Comparison of ENCODE assay signal across 13 cellular contexts in the genomic region with DNA sequence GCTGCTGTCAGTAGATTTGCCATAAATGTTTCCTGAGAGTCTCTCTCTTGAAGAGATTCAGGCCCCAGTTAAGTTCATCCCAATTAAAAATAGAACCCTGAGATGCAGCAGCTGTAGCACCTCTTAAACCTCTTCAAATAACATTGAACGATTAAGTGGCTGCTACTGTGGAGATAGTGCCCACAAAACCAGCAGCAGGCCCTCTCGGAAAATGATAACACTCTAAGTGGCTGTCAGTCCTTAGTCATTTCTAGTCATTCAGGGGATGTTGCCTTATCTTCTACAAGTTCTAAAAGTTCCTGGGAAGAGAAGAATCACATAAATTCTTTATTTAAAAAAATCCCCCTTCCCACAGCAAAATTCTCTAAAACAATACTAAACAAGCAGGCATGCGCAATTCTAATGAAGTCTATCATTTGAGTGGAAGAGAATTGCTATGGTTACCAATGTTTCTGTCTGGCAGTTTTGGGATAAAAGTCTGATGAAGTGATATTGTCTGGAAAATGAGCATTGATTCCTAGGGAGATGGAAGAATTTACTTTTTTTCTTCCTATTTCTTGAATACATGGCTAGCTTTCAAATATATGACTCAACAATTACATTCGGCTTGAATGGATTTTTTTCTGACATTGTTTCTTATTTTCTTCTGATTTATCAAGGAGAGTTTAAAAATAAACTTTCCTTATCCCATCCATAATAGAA.
DNase-seq lines count a peak whose midpoint lies in the region; ATAC-seq, FAIRE-seq and TF ChIP-seq lines count a peak whose summit lies in the region.
"Had no signal": no experiment of that assay in that cellular context is flagged by ENCODE, and none has a peak within 500 bp of the region (broad histone marks: within the 10 kb centered on the region; RNA-seq: fewer than 3 reads in every experiment).

No MANE protein-coding gene starts in this region.

- no peak overlapping the region for H2BK120ac ChIP-seq in mesendoderm (ENCODE audit: low read depth, low read length)

- no peaks in the 10 kb centered on the region for H4K20me1 ChIP-seq in GM23338 (replicated peaks; ENCODE audit: insufficient read depth)
- H4K20me1 ChIP-seq in K562 (replicated peaks; ENCODE audit: control insufficient read depth, insufficient read depth, low read length) = no peaks in the 10 kb centered on the region

- H3K9ac ChIP-seq in K562 (ENCODE audit: insufficient read depth in 1 of 2, low read depth in 2 of 2, low read length in 2 of 2) (no peak overlapping the region), mesendoderm (ENCODE audit: low read length) (no peak overlapping the region)
- H3K9ac ChIP-seq: neural progenitor cell had no signal

- no peak overlapping the region for H3K18ac ChIP-seq in mesendoderm (ENCODE audit: low read length)

- no peaks in the 10 kb centered on the region for H3K36me3 ChIP-seq in GM23338 (ENCODE audit: insufficient read depth)
- H3K36me3 ChIP-seq in K562 (ENCODE audit: control insufficient read depth, insufficient read depth, low read length) = no peaks in the 10 kb centered on the region
- no peaks in the 10 kb centered on the region for H3K36me3 ChIP-seq in mesendoderm (ENCODE audit: control insufficient read depth, insufficient read depth, low read length)
- H3K36me3 ChIP-seq: neural progenitor cell had no signal

- CTCF ChIA-PET in K562 (lab: Yijun Ruan, JAX; ENCODE audit: low intra/inter-chr PET ratio) = interaction anchor here (0.6 kb wide), 1 partner anchor 228 kb away, joined by 3 read pairs; no protein-coding TSS in a partner anchor

- no TSS peak for BruUV-seq in K562 (replicated peaks; lab: Mats Ljungman, UMichigan)

- no peak overlapping the region for H4K5ac ChIP-seq in mesendoderm (ENCODE audit: low read length)

- no peak overlapping the region for H4K8ac ChIP-seq in mesendoderm (ENCODE audit: low read depth, low read length)

- peak overlapping the region; percentile 62; the same call in 1 of the 2 replicates for H3K4me2 ChIP-seq in GM23338
- H3K4me2 ChIP-seq in K562 (ENCODE audit: insufficient read depth, low read length) = no peak overlapping the region; the same call in 1 of the 2 replicates
- H3K4me2 ChIP-seq in mesendoderm (ENCODE audit: low read length) = no peak overlapping the region
- H3K4me2 ChIP-seq: neural progenitor cell had no signal

- TF ChIP-seq CTCF in GM23338 (conservative IDR thresholded peaks at IDR 0.05; ENCODE audit: low read depth in 2 of 2) (no peak), K562 (IDR thresholded peaks at IDR 0.05 in 2 of 3, conservative IDR thresholded peaks at IDR 0.05 in 1 of 3; ENCODE audit: insufficient read depth in 2 of 3, low read depth in 1 of 3, low read length in 3 of 3) (peak in 1 of 3 experiments; percentile 6; a peak in 1 of 6 replicates)

- H3K4me1 ChIP-seq in GM23338 (ENCODE audit: insufficient read depth) (peaks cover 16% of the 10 kb centered on the region), K562 (replicated peaks in 1 of 2; ENCODE audit: control insufficient read depth in 2 of 2, insufficient read depth in 2 of 2, low read length in 2 of 2) (peaks cover 5 to 37% of the 10 kb centered on the region in 2 experiments; a peak in 4 of 5 replicates), mesendoderm (ENCODE audit: control insufficient read depth, low read depth, low read length) (peaks cover 4% of the 10 kb centered on the region)
- H3K4me1 ChIP-seq: neural progenitor cell had no signal

- peaks cover 6% of the 10 kb centered on the region; the same call in 1 of the 2 replicates for H3K9me2 ChIP-seq in GM23338 (ENCODE audit: insufficient read depth)

- H3K4me3 Mint-ChIP-seq in GM23338 = no peak overlapping the region
- H3K4me3 Mint-ChIP-seq: neural progenitor cell had no signal

- H3K27me3 Mint-ChIP-seq in GM23338 (ENCODE audit: insufficient read depth, low read depth, poor library complexity) = no peaks in the 10 kb centered on the region

- H3K9me1 ChIP-seq in K562 (ENCODE audit: control insufficient read depth, insufficient read depth, low read length) = no peaks in the 10 kb centered on the region

- DNase-seq in GM23338 (ENCODE audit: low spot score) = no peak
- DNase-seq in NCI-H524 (lab: John Stamatoyannopoulos, UW) = peak; percentile 78 to 91
- DNase-seq in K562 (ENCODE audit: extremely low read depth in 1 of 4, low spot score in 3 of 4) = peak in 3 of 4 experiments; percentile 23 to 81 (median 71)
- peak; percentile 85 for DNase-seq in mesendoderm
- no peak for DNase-seq in stimulated activated CD4-positive, alpha-beta T cell treated with anti-CD3 and anti-CD28 coated beads, Interleukin-1b, Interleukin-23, amount 100 ng/mL, for 48 hours
- DNase-seq in stimulated activated CD4-positive, alpha-beta T cell treated with anti-CD3 and anti-CD28 coated beads, Interleukin-2, amount 100 ng/mL, for 48 hours = no peak
- DNase-seq in T1000 (lab: John Stamatoyannopoulos, UW) = no peak
- DNase-seq: activated CD4-positive, alpha-beta T cell treated with anti-CD3 and anti-CD28 coated beads for 1 hour; foreskin melanocyte; midbrain; NCI-H1694 had no signal

- peak; percentile 86 for FAIRE-seq in K562 (lab: Jason Lieb, UNC)
- FAIRE-seq: endometrium had no signal

- in situ Hi-C loops in K562 (cut with MboI) = no loop called here

- 16% methylated on average over 4 of the region's 4 CpGs for WGBS in K562 (ENCODE audit: insufficient coverage, low coverage, missing lambda C conversion rate)
- WGBS in mesendoderm (ENCODE audit: extremely low coverage, insufficient coverage, low lambda C conversion rate) = no CpG with 5 or more reads among the region's 4 CpGs

- peak; percentile 91 for TF ChIP-seq EP300 in K562 (IDR thresholded peaks at IDR 0.05; ENCODE audit: low read length)

- no peaks in the 10 kb centered on the region for H3K9me3 Mint-ChIP-seq in GM23338
- H3K9me3 Mint-ChIP-seq: neural progenitor cell had no signal

- H2AFZ ChIP-seq in GM23338 = no peak overlapping the region
- no peak overlapping the region for H2AFZ ChIP-seq in K562 (ENCODE audit: low read depth, low read length)
- H2AFZ ChIP-seq: neural progenitor cell had no signal

- POLR2A ChIA-PET in K562 (lab: Yijun Ruan, JAX) = interaction anchor here (1.0 kb wide), 1 partner anchor 70 kb away, joined by 3 read pairs; no protein-coding TSS in a partner anchor

- intact Hi-C loops in K562 (cut with micrococcal nuclease) = loop anchor here (2.0 to 10.0 kb wide), 2 partner anchors 63 to 333 kb away; no protein-coding TSS in a partner anchor

- H2AK5ac ChIP-seq in mesendoderm (ENCODE audit: low read length) = no peak overlapping the region

- no peaks in the 10 kb centered on the region for H3K79me2 ChIP-seq in GM23338 (replicated peaks; ENCODE audit: insufficient read depth)
- H3K79me2 ChIP-seq in K562 (ENCODE audit: control insufficient read depth, insufficient read depth, low read length) = no peaks in the 10 kb centered on the region
- H3K79me2 ChIP-seq in mesendoderm (ENCODE audit: control insufficient read depth, insufficient read depth, low read length) = no peaks in the 10 kb centered on the region

- no peak overlapping the region for H3K56ac ChIP-seq in mesendoderm (ENCODE audit: low read length)

- H2BK15ac ChIP-seq in mesendoderm (replicated peaks; ENCODE audit: low read depth) = no peak overlapping the region

- no peak overlapping the region for H2BK5ac ChIP-seq in mesendoderm (ENCODE audit: low read length)

- H3K23ac ChIP-seq in mesendoderm (ENCODE audit: low read length) = no peak overlapping the region

- TF ChIP-seq RAD21 in K562 (CRISPR knock-in tag; conservative IDR thresholded peaks at IDR 0.05 in 1 of 2, IDR thresholded peaks at IDR 0.05 in 1 of 2) = no peak; a peak in 1 of 4 replicates

- H3K79me1 ChIP-seq in mesendoderm (ENCODE audit: low read length) = no peaks in the 10 kb centered on the region

- peaks cover 12% of the 10 kb centered on the region; the same call in 2 of the 3 replicates for H3K4me1 Mint-ChIP-seq in GM23338

- H3K36me3 Mint-ChIP-seq in GM23338 (ENCODE audit: low read depth) = no peaks in the 10 kb centered on the region

- H3F3A ChIP-seq in GM23338 (replicated peaks; ENCODE audit: low read depth) = no peaks in the 10 kb centered on the region

- H3K9me3 ChIP-seq in K562 (replicated peaks; ENCODE audit: control insufficient read depth, insufficient read depth, low read depth, low read length) = no peaks in the 10 kb centered on the region

- ATAC-seq in GM23338 (no peak), K562 (peak; percentile 86)

- TF ChIP-seq POLR2A in K562 (conservative IDR thresholded peaks at IDR 0.05) = no peak

- no peaks in the 10 kb centered on the region for H3K27me3 ChIP-seq in GM23338 (ENCODE audit: insufficient read depth)
- no peaks in the 10 kb centered on the region for H3K27me3 ChIP-seq in K562 (ENCODE audit: control insufficient read depth in 2 of 2, insufficient read depth in 2 of 2, low read length in 2 of 2)
- H3K27me3 ChIP-seq in mesendoderm (ENCODE audit: insufficient read depth, low read length, poor library complexity) = no peaks in the 10 kb centered on the region
- H3K27me3 ChIP-seq: neural progenitor cell had no signal

- no peak overlapping the region for H3K4ac ChIP-seq in mesendoderm (ENCODE audit: low read depth, low read length)

- H3K4me3 ChIP-seq in GM23338 (no peak overlapping the region), K562 (no peak overlapping the region), mesendoderm (ENCODE audit: low read length) (no peak overlapping the region)
- H3K4me3 ChIP-seq: neural progenitor cell had no signal

- 0 out of 2 replicates have a peak overlapping the region, but pooled peaks have one; percentile 58 for H3K27ac Mint-ChIP-seq in GM23338
- H3K27ac Mint-ChIP-seq: neural progenitor cell had no signal

- H3K27ac ChIP-seq in GM23338 (ENCODE audit: low read depth) (no peak overlapping the region), K562 (ENCODE audit: extremely low read depth, low read depth, low read length) (no peak overlapping the region), mesendoderm (ENCODE audit: low read depth, low read length) (no peak overlapping the region)
- H3K27ac ChIP-seq: neural progenitor cell had no signal

TF ChIP-seq in GM23338, 12 proteins besides CTCF, POLR2A, EP300 and RAD21 (continues in another document):
- TF ChIP-seq EZH2phosphoT487 (IDR thresholded peaks at IDR 0.05; ENCODE audit: unreplicated experiment) (no peak), NANOG (IDR thresholded peaks at IDR 0.05; ENCODE audit: borderline replicate concordance) (no peak)

TF ChIP-seq in K562, 482 proteins besides CTCF, POLR2A, EP300 and RAD21 (continues in another document):
- no peak for TF ChIP-seq RBFOX2 (IDR thresholded peaks at IDR 0.05; ENCODE audit: low read depth, low read length)

Comparison
In these comparisons a context has a peak if more than half of its experiments do, and no peak if none do; other contexts are left out.
1. DNase-seq: peak in NCI-H524 (2 of 2), K562 (3 of 4) and mesendoderm (single experiment); none in GM23338 (single experiment), stimulated activated CD4-positive, alpha-beta T cell treated with anti-CD3 and anti-CD28 coated beads, Interleukin-1b, Interleukin-23, amount 100 ng/mL, for 48 hours (single experiment), stimulated activated CD4-positive, alpha-beta T cell treated with anti-CD3 and anti-CD28 coated beads, Interleukin-2, amount 100 ng/mL, for 48 hours (0 of 2) and T1000 (single experiment).